In genomic region chr7:11636274-11636673, GRCh38 we compare ENCODE assay signal across 19 cellular contexts.
"Had no signal": no experiment of that assay in that cellular context is flagged by ENCODE, and none has a peak within 500 bp of the region (broad histone marks: within the 10 kb centered on the region; RNA-seq: fewer than 3 reads in every experiment).

No MANE protein-coding gene starts in this region.

- H3K27ac Mint-ChIP-seq: natural killer cell; stimulated activated memory B cell treated with anti-CD40 and anti-IgM and Interleukin-4, amounts not matched to agents 10 μg/mL and 1 μg/mL and 100 μg/mL, for 72 hours; stimulated activated naive CD8-positive, alpha-beta T cell treated with anti-CD3 and anti-CD28 coated beads, Interleukin-15, Interleukin-2, amounts not matched to agents 100 ng/mL and 50 ng/mL, for 24 hours had no signal

- H3K4me1 Mint-ChIP-seq: central memory CD8-positive, alpha-beta T cell; natural killer cell; stimulated activated memory B cell treated with anti-CD40 and anti-IgM and Interleukin-4, amounts not matched to agents 10 μg/mL and 1 μg/mL and 100 μg/mL, for 72 hours had no signal

- H3K4me3 ChIP-seq: esophagus muscularis mucosa, gastrocnemius medialis, mucosa of descending colon, psoas muscle, spleen, tibial nerve had no signal

- H3K27me3 ChIP-seq: esophagus muscularis mucosa, gastrocnemius medialis, spleen, tibial nerve had no signal

- H3K9me3 Mint-ChIP-seq: stimulated activated memory B cell treated with anti-CD40 and anti-IgM and Interleukin-4, amounts not matched to agents 10 μg/mL and 1 μg/mL and 100 μg/mL, for 72 hours; stimulated activated naive CD8-positive, alpha-beta T cell treated with anti-CD3 and anti-CD28 coated beads, Interleukin-15, Interleukin-2, amounts not matched to agents 100 ng/mL and 50 ng/mL, for 24 hours had no signal

- H3K27me3 Mint-ChIP-seq: central memory CD8-positive, alpha-beta T cell; stimulated activated memory B cell treated with anti-CD40 and anti-IgM and Interleukin-4, amounts not matched to agents 10 μg/mL and 1 μg/mL and 100 μg/mL, for 72 hours; stimulated activated naive CD8-positive, alpha-beta T cell treated with anti-CD3 and anti-CD28 coated beads, Interleukin-15, Interleukin-2, amounts not matched to agents 100 ng/mL and 50 ng/mL, for 24 hours had no signal

- H2AFZ ChIP-seq: parathyroid adenoma had no signal

- H3K27ac ChIP-seq: epithelial cell of prostate, esophagus muscularis mucosa, gastrocnemius medialis, parathyroid adenoma, psoas muscle, spleen, tibial nerve had no signal

- H3K4me3 Mint-ChIP-seq: central memory CD8-positive, alpha-beta T cell; natural killer cell; stimulated activated memory B cell treated with anti-CD40 and anti-IgM and Interleukin-4, amounts not matched to agents 10 μg/mL and 1 μg/mL and 100 μg/mL, for 72 hours; stimulated activated naive CD8-positive, alpha-beta T cell treated with anti-CD3 and anti-CD28 coated beads, Interleukin-15, Interleukin-2, amounts not matched to agents 100 ng/mL and 50 ng/mL, for 24 hours had no signal

- H3K36me3 Mint-ChIP-seq: stimulated activated memory B cell treated with anti-CD40 and anti-IgM and Interleukin-4, amounts not matched to agents 10 μg/mL and 1 μg/mL and 100 μg/mL, for 72 hours had no signal

- DNase-seq: effector memory CD4-positive, alpha-beta T cell; gastrocnemius medialis; kidney glomerular epithelial cell; natural killer cell; psoas muscle; retina; spleen; stimulated activated CD4-positive, alpha-beta T cell treated with anti-CD3 and anti-CD28 coated beads, Interleukin-15, amount 100 ng/mL, for 24 hours; stimulated activated CD4-positive, alpha-beta T cell treated with anti-CD3 and anti-CD28 coated beads, Interleukin-1b, Interleukin-23, amount 100 ng/mL, for 48 hours; stimulated activated CD4-positive, alpha-beta T cell treated with anti-CD3 and anti-CD28 coated beads, Interleukin-4, amount 100 ng/mL, for 24 hours had no signal

- H3K36me3 ChIP-seq: esophagus muscularis mucosa, gastrocnemius medialis, spleen had no signal

- ATAC-seq: gastrocnemius medialis; mucosa of descending colon; natural killer cell; psoas muscle; sciatic nerve; stimulated activated memory B cell treated with anti-CD40 and anti-IgM and Interleukin-4, amounts not matched to agents 10 μg/mL and 1 μg/mL and 100 μg/mL, for 72 hours had no signal

- H3K79me2 ChIP-seq: parathyroid adenoma had no signal

- H3K9ac ChIP-seq: parathyroid adenoma had no signal

- H3K9me3 ChIP-seq: esophagus muscularis mucosa, gastrocnemius medialis, mucosa of descending colon, psoas muscle, spleen, tibial nerve had no signal

- H3K4me1 ChIP-seq: esophagus muscularis mucosa, gastrocnemius medialis, psoas muscle, spleen had no signal
